Comparison of ENCODE assay signal across 8 cellular contexts in genomic region chr1:109493227-109493626, GRCh38.
A peak's percentile ranks its signal among the peaks of the same experiment; 100 is the strongest.
DNase-seq lines count a peak whose midpoint lies in the region; ATAC-seq and TF ChIP-seq lines count a peak whose summit lies in the region.

No MANE protein-coding gene starts in this region.

- no peak overlapping the region for H2AFZ ChIP-seq in OCI-LY3 (ENCODE audit: low read depth, low read length)

- H3K4me1 ChIP-seq in DOHH2 (ENCODE audit: control insufficient read depth, low read length) (peaks cover 13% of the 10 kb centered on the region), OCI-LY3 (ENCODE audit: low read length) (peaks cover 9% of the 10 kb centered on the region), endocrine pancreas (ENCODE audit: control insufficient read depth, insufficient read depth, low read length) (no peaks in the 10 kb centered on the region)

- no peak for ATAC-seq in HG03039 (IDR thresholded peaks at IDR 0.05; ENCODE audit: unreplicated experiment)

- H4K20me1 ChIP-seq in DOHH2 (ENCODE audit: control insufficient read depth, insufficient read depth, low read depth, low read length), result no peaks in the 10 kb centered on the region
- H4K20me1 ChIP-seq in OCI-LY3 (ENCODE audit: insufficient read depth, low read length), result no peaks in the 10 kb centered on the region

- no peak overlapping the region for H3K27ac ChIP-seq in DOHH2 (ENCODE audit: low read depth, low read length)
- H3K27ac ChIP-seq in OCI-LY3 (ENCODE audit: low read length), result no peak overlapping the region

- H3K9me2 ChIP-seq in DOHH2 (replicated peaks; ENCODE audit: control insufficient read depth, low read length), result no peaks in the 10 kb centered on the region

- H3F3A ChIP-seq in DOHH2 (ENCODE audit: control insufficient read depth, insufficient read depth), result no peaks in the 10 kb centered on the region; the same call in 1 of the 2 replicates

- H3K79me2 ChIP-seq in DOHH2 (ENCODE audit: control insufficient read depth, low read length) (peaks cover 17% of the 10 kb centered on the region), OCI-LY3 (ENCODE audit: low read length) (peaks cover 11% of the 10 kb centered on the region; the same call in 1 of the 2 replicates)

- DNase-seq in putamen (ENCODE audit: low spot score) (peak; percentile 39), NCI-H510A treated with DMSO at 0.1 percent for 48 hours (lab: John Stamatoyannopoulos, UW) (no peak), GM13977 (ENCODE audit: low spot score) (no peak), KG1 (lab: John Stamatoyannopoulos, UW) (no peak)

- peaks cover 30% of the 10 kb centered on the region for H3K36me3 ChIP-seq in DOHH2 (ENCODE audit: control insufficient read depth, low read length)
- H3K36me3 ChIP-seq in OCI-LY3 (replicated peaks; ENCODE audit: low read depth, low read length), result peaks cover 8% of the 10 kb centered on the region
- H3K36me3 ChIP-seq in endocrine pancreas (ENCODE audit: control insufficient read depth, insufficient read depth, low read length), result peaks cover 3% of the 10 kb centered on the region

- no peak for TF ChIP-seq CTCF in DOHH2 (IDR thresholded peaks at IDR 0.05; ENCODE audit: low read depth, low read length, poor library complexity, severe bottlenecking)
- TF ChIP-seq CTCF in OCI-LY3 (IDR thresholded peaks at IDR 0.05; ENCODE audit: low read depth, low read length), result no peak
- TF ChIP-seq CTCF in GM13977 (IDR thresholded peaks at IDR 0.05; ENCODE audit: extremely low read depth, insufficient read depth, missing control alignments), result no peak

- peak overlapping the region; percentile 48; the same call in 1 of the 2 replicates for H3K9ac ChIP-seq in OCI-LY3 (ENCODE audit: low read length)
- peak overlapping the region; percentile 26 for H3K9ac ChIP-seq in endocrine pancreas (ENCODE audit: control insufficient read depth, insufficient read depth, low read length)

- H3K9me3 ChIP-seq in DOHH2 (ENCODE audit: control insufficient read depth, insufficient read depth, low read length), result no peaks in the 10 kb centered on the region
- no peaks in the 10 kb centered on the region for H3K9me3 ChIP-seq in OCI-LY3 (ENCODE audit: insufficient read depth, low read length)
- H3K9me3 ChIP-seq in endocrine pancreas (ENCODE audit: control insufficient read depth, low read length), result no peaks in the 10 kb centered on the region

- no peaks in the 10 kb centered on the region for H3K27me3 ChIP-seq in DOHH2 (ENCODE audit: control insufficient read depth, low read length)
- H3K27me3 ChIP-seq in OCI-LY3 (ENCODE audit: low read depth, low read length), result no peaks in the 10 kb centered on the region
- H3K27me3 ChIP-seq in endocrine pancreas (ENCODE audit: control insufficient read depth, insufficient read depth, low read length), result no peaks in the 10 kb centered on the region

- peak overlapping the region; percentile 76 for H3K4me2 ChIP-seq in DOHH2 (ENCODE audit: low read length)
- peak overlapping the region; percentile 71 for H3K4me2 ChIP-seq in OCI-LY3 (ENCODE audit: low read length)

- in situ Hi-C loops in GM13977 (cut with MboI; ENCODE audit: low pct_unique_long_range_greater_than_20kb, low sequenced_read_pairs, unreplicated experiment), result loop anchor here (5.0 kb wide), 1 partner anchor 39 kb away; no protein-coding TSS in a partner anchor

- H3K4me3 ChIP-seq in DOHH2 (ENCODE audit: low read length) (peak overlapping the region; percentile 100), OCI-LY3 (ENCODE audit: low read length) (peak overlapping the region; percentile 92; the same call in 1 of the 2 replicates), endocrine pancreas (ENCODE audit: control insufficient read depth, insufficient read depth, low read length) (no peak overlapping the region)
